Comparison of ENCODE assay signal across 1 cellular context in genomic region chr3:126654571-126655393, GRCh38.
TF ChIP-seq lines count a peak whose summit lies in the region.

TSS of gene TXNRD3 (minus strand) at chr3:126655124.

TF ChIP-seq in HepG2, 621 proteins besides CTCF, POLR2A, EP300 and RAD21 (continued from another document and continues in another):
- TF ChIP-seq ZNF766 (CRISPR knock-in tag; IDR thresholded peaks at IDR 0.05; ENCODE audit: borderline replicate concordance) (peak; percentile 93; the same call in 1 of the 2 replicates), ZNF616 (CRISPR knock-in tag; IDR thresholded peaks at IDR 0.05; ENCODE audit: low read depth) (peak; percentile 80; the same call in 1 of the 2 replicates), ZNF263 (CRISPR knock-in tag; IDR thresholded peaks at IDR 0.05) (no peak; the same call in 1 of the 2 replicates), THAP11 (CRISPR knock-in tag; IDR thresholded peaks at IDR 0.05) (peak; percentile 49; the same call in 1 of the 2 replicates), ZNF605 (CRISPR knock-in tag; IDR thresholded peaks at IDR 0.05) (no peak), ZNF564 (CRISPR knock-in tag; IDR thresholded peaks at IDR 0.05) (no peak), ZNF232 (CRISPR knock-in tag; IDR thresholded peaks at IDR 0.05; ENCODE audit: borderline replicate concordance) (peak; percentile 72; the same call in 1 of the 2 replicates), PATZ1 (CRISPR knock-in tag; IDR thresholded peaks at IDR 0.05) (peak; percentile 37; the same call in 1 of the 2 replicates), CREB3 (CRISPR knock-in tag; IDR thresholded peaks at IDR 0.05) (peak; percentile 82; the same call in 1 of the 2 replicates), GABPA (IDR thresholded peaks at IDR 0.05; ENCODE audit: low read depth, low read length) (no peak), GABPA (CRISPR knock-in tag; IDR thresholded peaks at IDR 0.05; ENCODE audit: low read depth) (no peak), SPEN (CRISPR knock-in tag; IDR thresholded peaks at IDR 0.05; ENCODE audit: low read depth) (peak; percentile 76), ESRRA (CRISPR knock-in tag; IDR thresholded peaks at IDR 0.05; ENCODE audit: low read depth) (no peak), E2F5 (CRISPR knock-in tag; conservative IDR thresholded peaks at IDR 0.05) (0 out of 2 replicates have a peak, but pooled peaks have one; percentile 35), ATM (IDR thresholded peaks at IDR 0.05; ENCODE audit: borderline replicate concordance) (no peak), SSRP1 (CRISPR knock-in tag; IDR thresholded peaks at IDR 0.05) (no peak), ZFAT (CRISPR knock-in tag; conservative IDR thresholded peaks at IDR 0.05) (no peak), ZNF776 (CRISPR knock-in tag; IDR thresholded peaks at IDR 0.05) (peak; percentile 48; the same call in 1 of the 2 replicates), TOPORS (CRISPR knock-in tag; IDR thresholded peaks at IDR 0.05) (peak; percentile 62; the same call in 1 of the 2 replicates), AGO2 (optimal IDR thresholded peaks at IDR 0.05; ENCODE audit: low read depth, low read length) (peak; percentile 78), ONECUT2 (CRISPR knock-in tag; IDR thresholded peaks at IDR 0.05) (0 out of 2 replicates have a peak, but pooled peaks have one; percentile 10), ARID4A (CRISPR knock-in tag; IDR thresholded peaks at IDR 0.05; ENCODE audit: borderline replicate concordance) (peak; percentile 71), TOE1 (CRISPR knock-in tag; IDR thresholded peaks at IDR 0.05) (no peak), ZNF691 (CRISPR knock-in tag; IDR thresholded peaks at IDR 0.05; ENCODE audit: borderline replicate concordance, low read depth) (0 out of 2 replicates have a peak, but pooled peaks have one; percentile 14), MXI1 (IDR thresholded peaks at IDR 0.05; ENCODE audit: borderline replicate concordance, low read depth, low read length) (peak; percentile 31; the same call in 1 of the 3 replicates), KAT8 (CRISPR knock-in tag; IDR thresholded peaks at IDR 0.05) (no peak), KLF11 (CRISPR knock-in tag; IDR thresholded peaks at IDR 0.05) (no peak), BORCS8-MEF2B (CRISPR knock-in tag; IDR thresholded peaks at IDR 0.05) (peak; percentile 62), ERF (CRISPR knock-in tag; IDR thresholded peaks at IDR 0.05) (peak; percentile 69; the same call in 1 of the 2 replicates), NFKB2 (CRISPR knock-in tag; IDR thresholded peaks at IDR 0.05; ENCODE audit: borderline replicate concordance) (peak; percentile 68; the same call in 1 of the 2 replicates), RNF2 (conservative IDR thresholded peaks at IDR 0.05; ENCODE audit: low read depth) (peak; percentile 96), ZNF142 (CRISPR knock-in tag; IDR thresholded peaks at IDR 0.05) (peak; percentile 81; the same call in 1 of the 2 replicates), GLMP (CRISPR knock-in tag; IDR thresholded peaks at IDR 0.05; ENCODE audit: borderline replicate concordance) (peak; percentile 62; the same call in 1 of the 2 replicates), KDM2A (CRISPR knock-in tag; IDR thresholded peaks at IDR 0.05; ENCODE audit: borderline replicate concordance, low read depth) (no peak), EEA1 (CRISPR knock-in tag; IDR thresholded peaks at IDR 0.05; ENCODE audit: borderline replicate concordance) (0 out of 2 replicates have a peak, but pooled peaks have one; percentile 63), ZNF678 (CRISPR knock-in tag; IDR thresholded peaks at IDR 0.05) (peak; percentile 74; the same call in 1 of the 2 replicates), CHD2 (IDR thresholded peaks at IDR 0.05; ENCODE audit: low read depth, low read length) (peak; percentile 80), NFAT5 (CRISPR knock-in tag; IDR thresholded peaks at IDR 0.05) (peak; percentile 88), ZNF777 (CRISPR knock-in tag; IDR thresholded peaks at IDR 0.05) (peak; percentile 87)
